Comparison of ENCODE assay signal across 8 cellular contexts in genomic region chr9:35161713-35162604, GRCh38. TPM values are rescaled to one million over a fixed set of nuclear protein-coding genes. Genes with fewer than 3 reads are reported as not detected.
DNase-seq lines count a peak whose midpoint lies in the region; ATAC-seq and TF ChIP-seq lines count a peak whose summit lies in the region.

TSS of gene UNC13B (plus strand) at chr9:35162009. CDS start at chr9:35162284, 275 bp downstream.

- ATAC-seq in GM21723 (IDR thresholded peaks at IDR 0.05; ENCODE audit: unreplicated experiment) (peak; percentile 78), gastroesophageal sphincter (peak; percentile 98)

- TF ChIP-seq POLR2A in gastroesophageal sphincter (IDR thresholded peaks at IDR 0.05) = peak; percentile 80 to 84

- no peaks in the 10 kb centered on the region for H3K36me3 ChIP-seq in SJSA1
- no peaks in the 10 kb centered on the region for H3K36me3 ChIP-seq in gastroesophageal sphincter
- no peaks in the 10 kb centered on the region for H3K36me3 ChIP-seq in neuron (ENCODE audit: insufficient read depth, low read length)
- H3K36me3 ChIP-seq in stomach smooth muscle (ENCODE audit: control insufficient read depth in 2 of 2, insufficient read depth in 2 of 2, low read length in 2 of 2) = no peaks in the 10 kb centered on the region

- H3K27ac ChIP-seq in SJSA1 (no peak within 1 kb of the TSS), gastroesophageal sphincter (peak within 1 kb of the TSS; percentile 71 to 98 (median 95)), stomach smooth muscle (ENCODE audit: low read length) (peak within 1 kb of the TSS; percentile 89)

- no peak for TF ChIP-seq EP300 in gastroesophageal sphincter (IDR thresholded peaks at IDR 0.05)

- in situ Hi-C loops in Caki2 (cut with HindIII; ENCODE audit: low pct_unique_long_range_greater_than_20kb, low sequenced_read_pairs) = no loop called here

- H2AFZ ChIP-seq in neuron (ENCODE audit: low read depth, low read length) = peak within 1 kb of the TSS; percentile 91

- DNase-seq in Caki2 (ENCODE audit: low read depth) (peak; percentile 85), M059J (ENCODE audit: low read depth) (peak; percentile 95), SJSA1 (ENCODE audit: low read depth in 1 of 2, low spot score in 2 of 2) (peak; percentile 66 to 70)
- peak; percentile 74 for DNase-seq in activated naive CD4-positive, alpha-beta T cell treated with anti-CD3 and anti-CD28 coated beads, Interleukin-2, amount 50 U/mL, for 16 hours

- H3K4me1 ChIP-seq in SJSA1 (replicated peaks) = no peaks in the 10 kb centered on the region
- peaks cover 3 to 33% (median 4%) of the 10 kb centered on the region in 3 donors for H3K4me1 ChIP-seq in gastroesophageal sphincter
- H3K4me1 ChIP-seq in neuron (ENCODE audit: insufficient read depth, low read length) = peaks cover 12% of the 10 kb centered on the region
- no peaks in the 10 kb centered on the region for H3K4me1 ChIP-seq in stomach smooth muscle (ENCODE audit: control insufficient read depth, insufficient read depth, low read length)

- H3K27me3 ChIP-seq in SJSA1 (replicated peaks) = no peaks in the 10 kb centered on the region
- no peaks in the 10 kb centered on the region for H3K27me3 ChIP-seq in gastroesophageal sphincter
- no peaks in the 10 kb centered on the region for H3K27me3 ChIP-seq in neuron (ENCODE audit: insufficient read depth, low read length)
- H3K27me3 ChIP-seq in stomach smooth muscle (ENCODE audit: control insufficient read depth in 1 of 2, insufficient read depth in 2 of 2, low read length in 2 of 2) = no peaks in the 10 kb centered on the region

- H3K9ac ChIP-seq in stomach smooth muscle (ENCODE audit: low read length in 2 of 2) = peak within 1 kb of the TSS; percentile 80 to 89

- 0% methylated on average over 5 to 17 of the region's 70 CpGs for WGBS in gastroesophageal sphincter (ENCODE audit: low coverage in 1 of 2), 2 donors

- peak within 1 kb of the TSS; percentile 66 for H3K4me3 ChIP-seq in SJSA1
- peak within 1 kb of the TSS; percentile 47 to 87 for H3K4me3 ChIP-seq in gastroesophageal sphincter
- H3K4me3 ChIP-seq in neuron (ENCODE audit: low read length) = peak within 1 kb of the TSS; percentile 79
- peak within 1 kb of the TSS; percentile 92 to 94 for H3K4me3 ChIP-seq in stomach smooth muscle (ENCODE audit: low read length in 2 of 2)

- H3K9me3 ChIP-seq in SJSA1 (replicated peaks) = no peaks in the 10 kb centered on the region
- no peaks in the 10 kb centered on the region for H3K9me3 ChIP-seq in gastroesophageal sphincter
- H3K9me3 ChIP-seq in neuron (ENCODE audit: low read length) = no peaks in the 10 kb centered on the region
- no peaks in the 10 kb centered on the region for H3K9me3 ChIP-seq in stomach smooth muscle (ENCODE audit: control insufficient read depth in 2 of 2, low read length in 2 of 2)

- TF ChIP-seq CTCF in gastroesophageal sphincter (IDR thresholded peaks at IDR 0.05) = peak in 2 of 4 experiments; percentile 17 to 29

RNA-seq across cellular contexts. Expression of gene UNC13B, which starts in this region (rescaled TPM):
- 1.4 and 1.6 TPM in 2 replicates for total RNA-seq in Caki2 (2014; rRNA removed; shearing (Covaris generic); ENCODE audit: low replicate concordance)
- 16.1 and 18.5 TPM in 2 replicates for total RNA-seq in M059J (2014; rRNA removed; shearing (Covaris generic))
- total RNA-seq in SJSA1 (2014; rRNA removed; shearing (Covaris generic)) = 1.6 and 1.9 TPM in 2 replicates
- 10 to 100 TPM; 21.3 to 35.3 (median 31.7) TPM for total RNA-seq in gastroesophageal sphincter
